Comparison of ENCODE assay signal across 23 cellular contexts in genomic region chr4:53704329-53704728, GRCh38.
"Had no signal": no experiment of that assay in that cellular context is flagged by ENCODE, and none has a peak within 500 bp of the region (broad histone marks: within the 10 kb centered on the region; RNA-seq: fewer than 3 reads in every experiment).

No MANE protein-coding gene starts in this region.

- DNase-seq: colonic mucosa; effector CD8-positive, alpha-beta T cell; endodermal cell; foreskin keratinocyte; heart left ventricle; kidney; mucosa of descending colon; naive thymus-derived CD4-positive, alpha-beta T cell; right lobe of liver; small intestine; stimulated activated CD4-positive, alpha-beta T cell treated with anti-CD3 and anti-CD28 coated beads, Interleukin-15, amount 100 ng/mL, for 24 hours; stimulated activated CD4-positive, alpha-beta T cell treated with anti-CD3 and anti-CD28 coated beads, Interleukin-2, amount 100 ng/mL, for 48 hours; stimulated activated naive CD4-positive, alpha-beta T cell; stimulated activated naive CD8-positive, alpha-beta T cell treated with anti-CD3 and anti-CD28 coated beads, Interleukin-15, amount 100 ng/mL, for 72 hours; trophoblast cell had no signal

- H3K27ac ChIP-seq: colonic mucosa, esophagus muscularis mucosa, foreskin keratinocyte, gastroesophageal sphincter, neural progenitor cell, parathyroid adenoma, suprapubic skin had no signal

- H3K9me3 ChIP-seq: colonic mucosa, esophagus muscularis mucosa, gastroesophageal sphincter, mucosa of descending colon, right lobe of liver, suprapubic skin had no signal

- H3K4me2 ChIP-seq: hepatocyte, neural progenitor cell had no signal

- H3K79me2 ChIP-seq: hepatocyte, parathyroid adenoma had no signal

- H2AFZ ChIP-seq: hepatocyte, neural progenitor cell, parathyroid adenoma had no signal

- H3K27me3 ChIP-seq: colonic mucosa, esophagus muscularis mucosa, foreskin keratinocyte, gastroesophageal sphincter, heart left ventricle, hepatocyte, neural progenitor cell, right lobe of liver, suprapubic skin had no signal

- ATAC-seq: foreskin keratinocyte; gastroesophageal sphincter; heart left ventricle; left lobe of liver; mucosa of descending colon; naive thymus-derived CD4-positive, alpha-beta T cell; right lobe of liver; stimulated activated naive CD8-positive, alpha-beta T cell treated with anti-CD3 and anti-CD28 coated beads, Interleukin-15, amount 100 ng/mL, for 72 hours had no signal

- H3K4me1 ChIP-seq: foreskin keratinocyte, parathyroid adenoma had no signal

- H3K9ac ChIP-seq: neural progenitor cell, parathyroid adenoma had no signal

- FAIRE-seq: kidney, small intestine had no signal

- H3K36me3 ChIP-seq: colonic mucosa, esophagus muscularis mucosa, gastroesophageal sphincter, heart left ventricle, neural progenitor cell, right lobe of liver, suprapubic skin had no signal

- H3K4me3 ChIP-seq: colonic mucosa, esophagus muscularis mucosa, gastroesophageal sphincter, heart left ventricle, hepatocyte, lung, mucosa of descending colon, neural progenitor cell, right lobe of liver, suprapubic skin had no signal
